12 cellular contexts compared by ENCODE assay signal in genomic region chr5:103410174-103410573, GRCh38.
DNase-seq lines count a peak whose midpoint lies in the region; ATAC-seq lines count a peak whose summit lies in the region.
"Had no signal": no experiment of that assay in that cellular context is flagged by ENCODE, and none has a peak within 500 bp of the region (broad histone marks: within the 10 kb centered on the region; RNA-seq: fewer than 3 reads in every experiment).

No MANE protein-coding gene starts in this region.

- no peak overlapping the region for H3K27ac Mint-ChIP-seq in activated CD4-positive, alpha-beta T cell treated with anti-CD3 and anti-CD28 coated beads for 36 hours

- H3K4me1 Mint-ChIP-seq in activated CD4-positive, alpha-beta T cell treated with anti-CD3 and anti-CD28 coated beads for 36 hours: no peaks in the 10 kb centered on the region

- ATAC-seq in GM18502 (IDR thresholded peaks at IDR 0.05; ENCODE audit: poor library complexity, unreplicated experiment) (peak; percentile 95), GM19455 (IDR thresholded peaks at IDR 0.05; ENCODE audit: unreplicated experiment) (peak; percentile 97), HG02763 (IDR thresholded peaks at IDR 0.05; ENCODE audit: unreplicated experiment) (peak; percentile 93), HG03432 (IDR thresholded peaks at IDR 0.05; ENCODE audit: unreplicated experiment) (peak; percentile 99)
- no peak for ATAC-seq in activated CD4-positive, alpha-beta T cell treated with anti-CD3 and anti-CD28 coated beads for 36 hours
- ATAC-seq: Right ventricle myocardium inferior had no signal

- DNase-seq in activated T-cell treated with anti-CD3 and anti-CD28 coated beads, Interleukin-2, amount 50 U/mL, for 1 hour: no peak
- no peak for DNase-seq in medulla oblongata (ENCODE audit: extremely low spot score)
- no peak for DNase-seq in NCI-H1930 (lab: John Stamatoyannopoulos, UW)
- DNase-seq in activated CD4-positive, alpha-beta T cell treated with anti-CD3 and anti-CD28 coated beads for 36 hours: no peak
- DNase-seq: DMS 273 treated with DMSO at 0.1 percent for 48 hours, NCI-H1105 treated with DMSO at 0.1 percent for 48 hours, NCI-H510A treated with DMSO at 0.1 percent for 48 hours had no signal

- H3K9me3 Mint-ChIP-seq in activated CD4-positive, alpha-beta T cell treated with anti-CD3 and anti-CD28 coated beads for 36 hours (ENCODE audit: low read depth): no peaks in the 10 kb centered on the region

- intact Hi-C loops in activated CD4-positive, alpha-beta T cell treated with anti-CD3 and anti-CD28 coated beads for 36 hours (cut with DNase I, micrococcal nuclease): no loop called here

- POLR2A ChIA-PET in activated CD4-positive, alpha-beta T cell treated with anti-CD3 and anti-CD28 coated beads for 36 hours (lab: Charles Lee): no interaction called here

- H3K36me3 Mint-ChIP-seq in activated CD4-positive, alpha-beta T cell treated with anti-CD3 and anti-CD28 coated beads for 36 hours (ENCODE audit: low read depth): no peaks in the 10 kb centered on the region

- peaks cover 16% of the 10 kb centered on the region for H3K27me3 Mint-ChIP-seq in activated CD4-positive, alpha-beta T cell treated with anti-CD3 and anti-CD28 coated beads for 36 hours

- CTCF ChIA-PET in activated CD4-positive, alpha-beta T cell treated with anti-CD3 and anti-CD28 coated beads for 36 hours (lab: Charles Lee): no interaction called here

- H3K4me3 Mint-ChIP-seq in activated CD4-positive, alpha-beta T cell treated with anti-CD3 and anti-CD28 coated beads for 36 hours: no peak overlapping the region
